Comparison of ENCODE assay signal across 30 cellular contexts in genomic region chr1:91635763-91636162, GRCh38.
A peak's percentile ranks its signal among the peaks of the same experiment; 100 is the strongest.
DNase-seq lines count a peak whose midpoint lies in the region; TF ChIP-seq lines count a peak whose summit lies in the region.
"Had no signal": no experiment of that assay in that cellular context is flagged by ENCODE, and none has a peak within 500 bp of the region (broad histone marks: within the 10 kb centered on the region; RNA-seq: fewer than 3 reads in every experiment).

No MANE protein-coding gene starts in this region.

- peaks cover 9% of the 10 kb centered on the region for H3K9me3 Mint-ChIP-seq in activated naive CD4-positive, alpha-beta T cell treated with anti-CD3 and anti-CD28 coated beads, Interleukin-2, amount 10 ng/mL, durations not matched to agents 7 days and 5 days
- H3K9me3 Mint-ChIP-seq: activated naive CD4-positive, alpha-beta T cell treated with anti-CD3 and anti-CD28 coated beads, Interleukin-2, amount 50 U/mL, for 24 hours; stimulated activated memory B cell treated with anti-CD40 and anti-IgM and Interleukin-4, amounts not matched to agents 10 μg/mL and 1 μg/mL and 100 μg/mL, for 72 hours had no signal

- no peak for DNase-seq in activated naive CD4-positive, alpha-beta T cell treated with anti-CD3 and anti-CD28 coated beads, Interleukin-2, amount 10 ng/mL, durations not matched to agents 7 days and 5 days
- no peak for DNase-seq in activated naive CD4-positive, alpha-beta T cell treated with anti-CD3 and anti-CD28 coated beads, Interleukin-2, amount 50 U/mL, for 16 hours
- DNase-seq in M059J (ENCODE audit: low read depth): peak; percentile 53
- DNase-seq in fibroblast of peridontal ligament (ENCODE audit: extremely low read depth): peak; percentile 43
- DNase-seq in transverse colon: no peak
- no peak for DNase-seq in DMS79 treated with DMSO at 0.1 percent for 48 hours (lab: John Stamatoyannopoulos, UW)
- DNase-seq in NAMALWA (ENCODE audit: low spot score): no peak
- DNase-seq in activated effector memory CD4-positive, alpha-beta T cell treated with Interleukin-2 at 50 U/mL for 16 hours: no peak
- DNase-seq: activated CD4-positive, CD25-positive, alpha-beta regulatory T cell; activated T-cell treated with anti-CD3 and anti-CD28 coated beads, Interleukin-2, amount 50 U/mL, for 72 hours; AML-193; anterior cingulate cortex; CD4-positive, alpha-beta memory T cell; effector CD4-positive, alpha-beta T cell; hypothalamus; immature natural killer cell; NCI-H1105 treated with DMSO at 0.1 percent for 48 hours; NCI-H2081; NCI-H226; posterior cingulate gyrus; right cardiac atrium; SJCRH30; stimulated activated CD4-positive, alpha-beta T cell treated with anti-CD3 and anti-CD28 coated beads, Interleukin-12 subunit alpha, Interleukin-12 subunit beta, amount 100 ng/mL, for 4 hours; stimulated activated CD4-positive, alpha-beta T cell treated with anti-CD3 and anti-CD28 coated beads, Interleukin-4, amount 100 ng/mL, for 4 hours; upper lobe of right lung had no signal

- TF ChIP-seq CTCF in transverse colon (IDR thresholded peaks at IDR 0.05): no peak

- no peak for TF ChIP-seq POLR2A in transverse colon (IDR thresholded peaks at IDR 0.05)

- TF ChIP-seq EP300 in transverse colon (IDR thresholded peaks at IDR 0.05; ENCODE audit: low read depth): no peak

- H3K27ac ChIP-seq in transverse colon: no peak overlapping the region
- H3K27ac ChIP-seq: 22Rv1, HL-60, SJCRH30, upper lobe of right lung had no signal

- H3K27me3 Mint-ChIP-seq in activated naive CD4-positive, alpha-beta T cell treated with anti-CD3 and anti-CD28 coated beads, Interleukin-2, amount 10 ng/mL, durations not matched to agents 7 days and 5 days: no peaks in the 10 kb centered on the region
- H3K27me3 Mint-ChIP-seq: activated naive CD4-positive, alpha-beta T cell treated with anti-CD3 and anti-CD28 coated beads, Interleukin-2, amount 50 U/mL, for 24 hours; CD4-positive, alpha-beta memory T cell; memory B cell had no signal

- peaks cover 2% of the 10 kb centered on the region for H3K36me3 Mint-ChIP-seq in activated naive CD4-positive, alpha-beta T cell treated with anti-CD3 and anti-CD28 coated beads, Interleukin-2, amount 10 ng/mL, durations not matched to agents 7 days and 5 days
- H3K36me3 Mint-ChIP-seq: activated naive CD4-positive, alpha-beta T cell treated with anti-CD3 and anti-CD28 coated beads, Interleukin-2, amount 50 U/mL, for 24 hours; memory B cell; stimulated activated memory B cell treated with anti-CD40 and anti-IgM and Interleukin-4, amounts not matched to agents 10 μg/mL and 1 μg/mL and 100 μg/mL, for 72 hours had no signal

- H3K36me3 ChIP-seq in transverse colon: no peaks in the 10 kb centered on the region
- H3K36me3 ChIP-seq: SJCRH30, upper lobe of right lung had no signal

- 95% methylated on average over 4 of the region's 4 CpGs; no CpG with 5 or more reads in 1 of the 2 donors for WGBS in transverse colon (ENCODE audit: low coverage in 1 of 2), 2 donors

- in situ Hi-C loops in transverse colon (cut with MboI; ENCODE audit: low pct_ligation_motif_present in 1 of 4, low pct_unique_long_range_greater_than_20kb in 1 of 4, low sequenced_read_pairs in 3 of 4): no loop called here

- intact Hi-C loops in transverse colon (cut with DNase I; ENCODE audit: low total_unique reads): no loop called here

- no peaks in the 10 kb centered on the region for H3K4me1 ChIP-seq in transverse colon
- H3K4me1 ChIP-seq: SJCRH30, upper lobe of right lung had no signal

- no peak overlapping the region for H3K4me3 ChIP-seq in transverse colon
- H3K4me3 ChIP-seq: SJCRH30, upper lobe of right lung had no signal

- H3K4me3 Mint-ChIP-seq in activated naive CD4-positive, alpha-beta T cell treated with anti-CD3 and anti-CD28 coated beads, Interleukin-2, amount 10 ng/mL, durations not matched to agents 7 days and 5 days: no peak overlapping the region
- H3K4me3 Mint-ChIP-seq: activated naive CD4-positive, alpha-beta T cell treated with anti-CD3 and anti-CD28 coated beads, Interleukin-2, amount 50 U/mL, for 24 hours; activated T-cell treated with anti-CD3 and anti-CD28 coated beads, Interleukin-2, amount 50 U/mL, for 72 hours; CD4-positive, alpha-beta memory T cell; immature natural killer cell; memory B cell; stimulated activated memory B cell treated with anti-CD40 and anti-IgM and Interleukin-4, amounts not matched to agents 10 μg/mL and 1 μg/mL and 100 μg/mL, for 72 hours had no signal

- peaks cover 5% of the 10 kb centered on the region for H3K4me1 Mint-ChIP-seq in activated naive CD4-positive, alpha-beta T cell treated with anti-CD3 and anti-CD28 coated beads, Interleukin-2, amount 10 ng/mL, durations not matched to agents 7 days and 5 days
- H3K4me1 Mint-ChIP-seq: activated naive CD4-positive, alpha-beta T cell treated with anti-CD3 and anti-CD28 coated beads, Interleukin-2, amount 50 U/mL, for 24 hours; memory B cell; stimulated activated memory B cell treated with anti-CD40 and anti-IgM and Interleukin-4, amounts not matched to agents 10 μg/mL and 1 μg/mL and 100 μg/mL, for 72 hours had no signal

- no peaks in the 10 kb centered on the region for H3K9me3 ChIP-seq in transverse colon
- H3K9me3 ChIP-seq: SJCRH30, upper lobe of right lung had no signal

- CTCF ChIA-PET in activated naive CD4-positive, alpha-beta T cell treated with anti-CD3 and anti-CD28 coated beads, Interleukin-2, amount 10 ng/mL, durations not matched to agents 7 days and 5 days (lab: Charles Lee): no interaction called here

- H3K27ac Mint-ChIP-seq in activated naive CD4-positive, alpha-beta T cell treated with anti-CD3 and anti-CD28 coated beads, Interleukin-2, amount 10 ng/mL, durations not matched to agents 7 days and 5 days: peak overlapping the region; percentile 4
- H3K27ac Mint-ChIP-seq: memory B cell; stimulated activated memory B cell treated with anti-CD40 and anti-IgM and Interleukin-4, amounts not matched to agents 10 μg/mL and 1 μg/mL and 100 μg/mL, for 72 hours had no signal

- H3K27me3 ChIP-seq in transverse colon: no peaks in the 10 kb centered on the region
- H3K27me3 ChIP-seq: SJCRH30, upper lobe of right lung had no signal

Comparison
In these comparisons a context has a peak if more than half of its experiments do, and no peak if none do; other contexts are left out.
1. DNase-seq: peak in M059J (single experiment) and fibroblast of peridontal ligament (single experiment); none in activated naive CD4-positive, alpha-beta T cell treated with anti-CD3 and anti-CD28 coated beads, Interleukin-2, amount 10 ng/mL, durations not matched to agents 7 days and 5 days (single experiment), activated naive CD4-positive, alpha-beta T cell treated with anti-CD3 and anti-CD28 coated beads, Interleukin-2, amount 50 U/mL, for 16 hours (single experiment), transverse colon (single experiment), DMS79 treated with DMSO at 0.1 percent for 48 hours (single experiment), NAMALWA (single experiment) and activated effector memory CD4-positive, alpha-beta T cell treated with Interleukin-2 at 50 U/mL for 16 hours (single experiment).